ENCODE assay signal across 8 cellular contexts in genomic region chr2:19474128-19474527, GRCh38.
DNase-seq lines count a peak whose midpoint lies in the region; ATAC-seq, FAIRE-seq and TF ChIP-seq lines count a peak whose summit lies in the region.

No MANE protein-coding gene starts in this region.

- H3K27ac ChIP-seq in upper lobe of right lung: no peak overlapping the region

- FAIRE-seq in HTR-8/SVneo (lab: Jason Lieb, UNC): no peak

- no peak for TF ChIP-seq CTCF in cardiac fibroblast (IDR thresholded peaks at IDR 0.05; ENCODE audit: low read depth, low read length)
- no peak for TF ChIP-seq CTCF in upper lobe of right lung (IDR thresholded peaks at IDR 0.05)

- H3K27me3 ChIP-seq in upper lobe of right lung: no peaks in the 10 kb centered on the region

- DNase-seq in activated gamma-delta T cell treated with Interleukin-2 at 50 U/mL for 16 hours (peak; percentile 20), activated gamma-delta T cell (lab: John Stamatoyannopoulos, UW) (no peak), SIG-M5 treated with dmso at 0.1 percent for 504 hours (lab: John Stamatoyannopoulos, UW; ENCODE audit: unreplicated experiment) (peak; percentile 82), cardiac fibroblast (ENCODE audit: low read depth in 2 of 2) (peak; percentile 7 to 60), HTR-8/SVneo (ENCODE audit: insufficient read length, low spot score) (no peak), upper lobe of right lung (no peak)
- peak in 2 of 3 experiments; percentile 1 to 2 for DNase-seq in stimulated activated CD4-positive, alpha-beta T cell treated with anti-CD3 and anti-CD28 coated beads, TNF-alpha, amount 100 ng/mL, for 24 hours (ENCODE audit: low read depth in 3 of 3)

- H3K4me3 ChIP-seq in cardiac fibroblast (replicated peaks in 1 of 2; ENCODE audit: low read depth in 2 of 2, low read length in 2 of 2) (no peak overlapping the region), upper lobe of right lung (no peak overlapping the region)

- H3K4me1 ChIP-seq in upper lobe of right lung: no peaks in the 10 kb centered on the region

- no peaks in the 10 kb centered on the region for H3K9me3 ChIP-seq in upper lobe of right lung

- intact Hi-C loops in upper lobe of right lung (cut with DNase I): no loop called here

- ATAC-seq in HG03025 (IDR thresholded peaks at IDR 0.05; ENCODE audit: low FRiP score, unreplicated experiment) (peak; percentile 90), upper lobe of right lung (no peak)

- no peaks in the 10 kb centered on the region for H3K36me3 ChIP-seq in upper lobe of right lung

Comparison
In these comparisons a context has a peak if more than half of its experiments do, and no peak if none do; other contexts are left out.
1. DNase-seq: peak in activated gamma-delta T cell treated with Interleukin-2 at 50 U/mL for 16 hours (single experiment), SIG-M5 treated with dmso at 0.1 percent for 504 hours (single experiment), cardiac fibroblast (2 of 2) and stimulated activated CD4-positive, alpha-beta T cell treated with anti-CD3 and anti-CD28 coated beads, TNF-alpha, amount 100 ng/mL, for 24 hours (2 of 3); none in activated gamma-delta T cell (single experiment), HTR-8/SVneo (single experiment) and upper lobe of right lung (single experiment).